Comparison of ENCODE assay signal across 17 cellular contexts in genomic region chr2:240605867-240606743, GRCh38. TPM values are rescaled to one million over a fixed set of nuclear protein-coding genes. Genes with fewer than 3 reads are reported as not detected.
A peak's percentile ranks its signal among the peaks of the same experiment; 100 is the strongest.
DNase-seq lines count a peak whose midpoint lies in the region; FAIRE-seq and TF ChIP-seq lines count a peak whose summit lies in the region.
"Had no signal": no experiment of that assay in that cellular context is flagged by ENCODE, and none has a peak within 500 bp of the region (broad histone marks: within the 10 kb centered on the region; RNA-seq: fewer than 3 reads in every experiment).

No MANE protein-coding gene starts in this region.

- peak overlapping the region; percentile 89 to 92 (median 90) for H3K27ac ChIP-seq in transverse colon
- H3K27ac ChIP-seq: breast epithelium, esophagus muscularis mucosa, left lung, thoracic aorta had no signal

- H3K9me3 Mint-ChIP-seq in activated naive CD4-positive, alpha-beta T cell treated with anti-CD3 and anti-CD28 coated beads, Interleukin-2, amount 10 ng/mL, durations not matched to agents 7 days and 5 days, result no peaks in the 10 kb centered on the region
- H3K9me3 Mint-ChIP-seq: activated naive CD8-positive, alpha-beta T cell treated with anti-CD3 and anti-CD28 coated beads for 36 hours; naive B cell had no signal

- H3K9me3 ChIP-seq in mucosa of stomach (ENCODE audit: control insufficient read depth, low read length) (no peaks in the 10 kb centered on the region), transverse colon (no peaks in the 10 kb centered on the region), BE2C (no peaks in the 10 kb centered on the region)
- H3K9me3 ChIP-seq: breast epithelium, esophagus muscularis mucosa, left lung, thoracic aorta had no signal

- 59% methylated on average over 12 of the region's 12 CpGs; no CpG with 5 or more reads in 1 of the 2 donors for WGBS in transverse colon (ENCODE audit: low coverage in 1 of 2), 2 donors

- no peaks in the 10 kb centered on the region for H3K4me1 Mint-ChIP-seq in activated naive CD4-positive, alpha-beta T cell treated with anti-CD3 and anti-CD28 coated beads, Interleukin-2, amount 10 ng/mL, durations not matched to agents 7 days and 5 days

- peak overlapping the region; percentile 74 for H3K9ac ChIP-seq in mucosa of stomach (ENCODE audit: low read length)

- TF ChIP-seq CTCF in bronchial epithelial cell (IDR thresholded peaks at IDR 0.05; ENCODE audit: insufficient read depth, low read length, severe bottlenecking) (no peak), transverse colon (IDR thresholded peaks at IDR 0.05) (no peak), BE2C (IDR thresholded peaks at IDR 0.05; ENCODE audit: low read depth, low read length) (no peak)

- CTCF ChIA-PET in activated naive CD4-positive, alpha-beta T cell treated with anti-CD3 and anti-CD28 coated beads, Interleukin-2, amount 10 ng/mL, durations not matched to agents 7 days and 5 days (lab: Charles Lee), result interaction anchor here (1.3 to 1.4 kb wide), 2 partner anchors 19 to 41 kb away, joined by 3 to 5 read pairs; partner anchors contain the start of gene CAPN10

- in situ Hi-C loops in transverse colon (cut with MboI; ENCODE audit: low pct_ligation_motif_present in 1 of 4, low pct_unique_long_range_greater_than_20kb in 1 of 4, low sequenced_read_pairs in 3 of 4), result no loop called here

- no peak for TF ChIP-seq EP300 in transverse colon (IDR thresholded peaks at IDR 0.05; ENCODE audit: low read depth)

- peak; percentile 86 for FAIRE-seq in bronchial epithelial cell (lab: Jason Lieb, UNC)

- H3K27me3 ChIP-seq in bronchial epithelial cell (ENCODE audit: control insufficient read depth, insufficient read depth, low read length) (no peaks in the 10 kb centered on the region), mucosa of stomach (ENCODE audit: control insufficient read depth, insufficient read depth, low read length) (no peaks in the 10 kb centered on the region), transverse colon (no peaks in the 10 kb centered on the region), BE2C (no peaks in the 10 kb centered on the region; the same call in 1 of the 2 replicates)
- H3K27me3 ChIP-seq: breast epithelium, esophagus muscularis mucosa, left lung had no signal

- no peaks in the 10 kb centered on the region for H3K36me3 Mint-ChIP-seq in activated naive CD4-positive, alpha-beta T cell treated with anti-CD3 and anti-CD28 coated beads, Interleukin-2, amount 10 ng/mL, durations not matched to agents 7 days and 5 days
- H3K36me3 Mint-ChIP-seq: activated naive CD8-positive, alpha-beta T cell treated with anti-CD3 and anti-CD28 coated beads for 36 hours had no signal

- H3K4me3 ChIP-seq in bronchial epithelial cell (ENCODE audit: low read depth, low read length), result no peak overlapping the region
- H3K4me3 ChIP-seq in mucosa of stomach (ENCODE audit: low read length), result peak overlapping the region; percentile 87
- peak overlapping the region; percentile 13 to 53 (median 41) for H3K4me3 ChIP-seq in transverse colon
- H3K4me3 ChIP-seq in BE2C (ENCODE audit: low read depth, low read length), result no peak overlapping the region
- H3K4me3 ChIP-seq: breast epithelium, esophagus muscularis mucosa, left lung, smooth muscle cell, thoracic aorta had no signal

- H3K27me3 Mint-ChIP-seq in activated naive CD4-positive, alpha-beta T cell treated with anti-CD3 and anti-CD28 coated beads, Interleukin-2, amount 10 ng/mL, durations not matched to agents 7 days and 5 days, result no peaks in the 10 kb centered on the region
- H3K27me3 Mint-ChIP-seq: activated naive CD8-positive, alpha-beta T cell treated with anti-CD3 and anti-CD28 coated beads for 36 hours; naive B cell had no signal

- intact Hi-C loops in transverse colon (cut with DNase I; ENCODE audit: low total_unique reads), result no loop called here

- no peak for TF ChIP-seq POLR2A in transverse colon (IDR thresholded peaks at IDR 0.05)

- H3K36me3 ChIP-seq in bronchial epithelial cell (ENCODE audit: control insufficient read depth, insufficient read depth, low read length) (no peaks in the 10 kb centered on the region), mucosa of stomach (ENCODE audit: control insufficient read depth, insufficient read depth, low read length) (no peaks in the 10 kb centered on the region), transverse colon (no peaks in the 10 kb centered on the region), BE2C (no peaks in the 10 kb centered on the region)
- H3K36me3 ChIP-seq: breast epithelium, thoracic aorta had no signal

- peaks cover 35% of the 10 kb centered on the region for H3K4me1 ChIP-seq in mucosa of stomach (ENCODE audit: control insufficient read depth, insufficient read depth, low read length)
- H3K4me1 ChIP-seq in transverse colon, result peaks cover 15 to 54% (median 28%) of the 10 kb centered on the region in 4 donors
- no peaks in the 10 kb centered on the region for H3K4me1 ChIP-seq in BE2C
- H3K4me1 ChIP-seq: breast epithelium had no signal

- peak; percentile 16 for DNase-seq in activated naive CD4-positive, alpha-beta T cell treated with anti-CD3 and anti-CD28 coated beads, Interleukin-2, amount 10 ng/mL, durations not matched to agents 7 days and 5 days
- no peak for DNase-seq in activated naive CD4-positive, alpha-beta T cell (lab: John Stamatoyannopoulos, UW)
- DNase-seq in bronchial epithelial cell (ENCODE audit: low read depth) (no peak), transverse colon (no peak), NCI-H526 (lab: John Stamatoyannopoulos, UW) (no peak), BE2C (no peak)
- no peak for DNase-seq in activated CD4-positive, alpha-beta T cell treated with anti-CD3 and anti-CD28 coated beads, Interleukin-2, amount 50 U/mL, for 4 hours
- DNase-seq: activated naive CD8-positive, alpha-beta T cell treated with anti-CD3 and anti-CD28 coated beads for 36 hours; naive B cell had no signal

- no peak overlapping the region for H3K27ac Mint-ChIP-seq in activated naive CD4-positive, alpha-beta T cell treated with anti-CD3 and anti-CD28 coated beads, Interleukin-2, amount 10 ng/mL, durations not matched to agents 7 days and 5 days
- H3K27ac Mint-ChIP-seq: activated naive CD8-positive, alpha-beta T cell treated with anti-CD3 and anti-CD28 coated beads for 36 hours; naive B cell; T-helper 2 cell treated with Interferon-gamma antibody and Interleukin-4, amounts not matched to agents 5 μg/mL and 100 μg/mL, for 36 hours had no signal

- H3K4me3 Mint-ChIP-seq in activated naive CD4-positive, alpha-beta T cell treated with anti-CD3 and anti-CD28 coated beads, Interleukin-2, amount 10 ng/mL, durations not matched to agents 7 days and 5 days, result no peak overlapping the region
- H3K4me3 Mint-ChIP-seq: activated naive CD8-positive, alpha-beta T cell treated with anti-CD3 and anti-CD28 coated beads for 36 hours; naive B cell; T-helper 2 cell treated with Interferon-gamma antibody and Interleukin-4, amounts not matched to agents 5 μg/mL and 100 μg/mL, for 36 hours had no signal

RNA-seq across cellular contexts. Expression of gene GPR35, which starts 19.2 kb away (rescaled TPM):
- 0.26 and 0.38 TPM in 2 replicates for total RNA-seq in bronchial epithelial cell
- total RNA-seq in transverse colon, result 100 to 1,000 TPM in 3 of 4 donors, 10 to 100 TPM in 1; 91.1 to 244 (median 136) TPM
- 0.43 TPM for polyA plus RNA-seq in BE2C (2012; ENCODE audit: insufficient read depth, insufficient read length, low read depth)
- total RNA-seq: SK-MEL-5 had no signal

RNA-seq across cellular contexts. Expression of gene CAPN10, which starts 19.6 kb away (rescaled TPM):
- total RNA-seq in bronchial epithelial cell (13.4 and 22.4 TPM in 2 replicates), transverse colon (100 to 1,000 TPM in 1 of 4 donors, 10 to 100 TPM in 3; 41.9 to 118 (median 48.7) TPM)
- polyA plus RNA-seq in BE2C (2012; ENCODE audit: insufficient read depth, insufficient read length, low read depth), result 80.2 TPM

RNA-seq across cellular contexts. Expression of gene RNPEPL1, which starts 37.8 kb away (rescaled TPM):
- total RNA-seq in bronchial epithelial cell (10.8 and 12.3 TPM in 2 replicates), transverse colon (100 to 1,000 TPM; 118 to 208 (median 151) TPM)
- 44.6 TPM for polyA plus RNA-seq in BE2C (2012; ENCODE audit: insufficient read depth, insufficient read length, low read depth)

RNA-seq across cellular contexts. Expression of gene DUSP28, which starts 45.9 kb away (rescaled TPM):
- total RNA-seq in bronchial epithelial cell, result 1.9 and 2.1 TPM in 2 replicates
- 10 to 100 TPM in 1 of 4 donors, 1 to 10 TPM in 3; 3.4 to 10.8 (median 6.2) TPM for total RNA-seq in transverse colon
- 14.7 TPM for polyA plus RNA-seq in BE2C (2012; ENCODE audit: insufficient read depth, insufficient read length, low read depth)

RNA-seq across cellular contexts. Expression of gene ANKMY1, which starts 48.3 kb away (rescaled TPM):
- total RNA-seq in bronchial epithelial cell (10.8 and 15.8 TPM in 2 replicates), transverse colon (10 to 100 TPM; 15.1 to 64.0 (median 27.5) TPM)
- polyA plus RNA-seq in BE2C (2012; ENCODE audit: insufficient read depth, insufficient read length, low read depth), result 4.5 TPM

Comparison
In these comparisons a context has a peak if more than half of its experiments do, and no peak if none do; other contexts are left out.
1. H3K4me3 ChIP-seq: peak in mucosa of stomach (single experiment) and transverse colon (4 of 4); none in bronchial epithelial cell (single experiment) and BE2C (single experiment).
2. RNA of gene GPR35, which starts 19.2 kb away (total RNA-seq): 91.1 to 244 TPM in transverse colon; 0.26 to 0.38 TPM in bronchial epithelial cell; every median in the first group is over 10 times any median in the second.